ENCODE assay signal across 15 cellular contexts in genomic region chr1:245997471-245998258, GRCh38.
A peak's percentile ranks its signal among the peaks of the same experiment; 100 is the strongest.
DNase-seq lines count a peak whose midpoint lies in the region; ATAC-seq lines count a peak whose summit lies in the region.
"Had no signal": no experiment of that assay in that cellular context is flagged by ENCODE, and none has a peak within 500 bp of the region (broad histone marks: within the 10 kb centered on the region; RNA-seq: fewer than 3 reads in every experiment).

No MANE protein-coding gene starts in this region.

- no peaks in the 10 kb centered on the region for H3K36me3 ChIP-seq in MG63
- H3K36me3 ChIP-seq: BLaER1, tibial artery had no signal

- ATAC-seq in GM18909 (IDR thresholded peaks at IDR 0.05; ENCODE audit: poor library complexity, unreplicated experiment) = no peak

- POLR2A ChIA-PET in activated CD4-positive, alpha-beta memory T cell treated with anti-CD3 and anti-CD28 coated beads for 36 hours (lab: Charles Lee) = no interaction called here

- peak; percentile 36 for DNase-seq in AG08396 (ENCODE audit: low spot score)
- peak; percentile 57 for DNase-seq in MG63
- peak; percentile 58 for DNase-seq in cerebellar cortex (ENCODE audit: low spot score)
- DNase-seq in kidney tubule cell (ENCODE audit: low spot score) = peak; percentile 88
- no peak for DNase-seq in activated CD4-positive, alpha-beta memory T cell treated with anti-CD3 and anti-CD28 coated beads for 36 hours
- DNase-seq in KBM-7 = no peak
- no peak for DNase-seq in NCI-H524 treated with DMSO at 0.1 percent for 48 hours (lab: John Stamatoyannopoulos, UW)
- DNase-seq: activated CD4-positive, alpha-beta T cell treated with anti-CD3 and anti-CD28 coated beads for 1 hour; activated naive CD4-positive, alpha-beta T cell treated with Interleukin-2 at 50 U/mL for 16 hours; effector memory CD4-positive, alpha-beta T cell; NCI-H1930; nucleus accumbens; tibial artery had no signal

- H3K27me3 ChIP-seq in MG63 = no peaks in the 10 kb centered on the region
- H3K27me3 ChIP-seq: BLaER1, tibial artery had no signal

- H3K27ac Mint-ChIP-seq in activated CD4-positive, alpha-beta memory T cell treated with anti-CD3 and anti-CD28 coated beads for 36 hours = no peak overlapping the region

- no peaks in the 10 kb centered on the region for H3K4me1 Mint-ChIP-seq in activated CD4-positive, alpha-beta memory T cell treated with anti-CD3 and anti-CD28 coated beads for 36 hours (ENCODE audit: low read depth)

- no peak overlapping the region for H3K4me3 Mint-ChIP-seq in activated CD4-positive, alpha-beta memory T cell treated with anti-CD3 and anti-CD28 coated beads for 36 hours

- H3K4me3 ChIP-seq in MG63 = no peak overlapping the region
- H3K4me3 ChIP-seq: BLaER1, tibial artery had no signal

- intact Hi-C loops in activated CD4-positive, alpha-beta memory T cell treated with anti-CD3 and anti-CD28 coated beads for 36 hours (cut with micrococcal nuclease) = no loop called here

- in situ Hi-C loops in KBM-7 (cut with MboI; ENCODE audit: low pct_unique_long_range_greater_than_20kb, low sequenced_read_pairs) = loop anchor here (25.0 kb wide), 1 partner anchor 835 kb away; the partner anchor contains the start of gene KIF26B

- H3K27me3 Mint-ChIP-seq in activated CD4-positive, alpha-beta memory T cell treated with anti-CD3 and anti-CD28 coated beads for 36 hours = no peaks in the 10 kb centered on the region

- no peaks in the 10 kb centered on the region for H3K36me3 Mint-ChIP-seq in activated CD4-positive, alpha-beta memory T cell treated with anti-CD3 and anti-CD28 coated beads for 36 hours

- peaks cover 17% of the 10 kb centered on the region for H3K9me3 ChIP-seq in MG63
- H3K9me3 ChIP-seq: BLaER1, tibial artery had no signal

- CTCF ChIA-PET in activated CD4-positive, alpha-beta memory T cell treated with anti-CD3 and anti-CD28 coated beads for 36 hours (lab: Charles Lee) = interaction anchor here (1.5 kb wide), 1 partner anchor 109 kb away, joined by 3 read pairs; no protein-coding TSS in a partner anchor

- H3K9me3 Mint-ChIP-seq in activated CD4-positive, alpha-beta memory T cell treated with anti-CD3 and anti-CD28 coated beads for 36 hours = no peaks in the 10 kb centered on the region

Comparison
In these comparisons a context has a peak if more than half of its experiments do, and no peak if none do; other contexts are left out.
1. DNase-seq: peak in AG08396 (single experiment), MG63 (single experiment), cerebellar cortex (single experiment) and kidney tubule cell (single experiment); none in activated CD4-positive, alpha-beta memory T cell treated with anti-CD3 and anti-CD28 coated beads for 36 hours (single experiment), KBM-7 (single experiment) and NCI-H524 treated with DMSO at 0.1 percent for 48 hours (single experiment).